1 cellular context compared by ENCODE assay signal in the genomic region with DNA sequence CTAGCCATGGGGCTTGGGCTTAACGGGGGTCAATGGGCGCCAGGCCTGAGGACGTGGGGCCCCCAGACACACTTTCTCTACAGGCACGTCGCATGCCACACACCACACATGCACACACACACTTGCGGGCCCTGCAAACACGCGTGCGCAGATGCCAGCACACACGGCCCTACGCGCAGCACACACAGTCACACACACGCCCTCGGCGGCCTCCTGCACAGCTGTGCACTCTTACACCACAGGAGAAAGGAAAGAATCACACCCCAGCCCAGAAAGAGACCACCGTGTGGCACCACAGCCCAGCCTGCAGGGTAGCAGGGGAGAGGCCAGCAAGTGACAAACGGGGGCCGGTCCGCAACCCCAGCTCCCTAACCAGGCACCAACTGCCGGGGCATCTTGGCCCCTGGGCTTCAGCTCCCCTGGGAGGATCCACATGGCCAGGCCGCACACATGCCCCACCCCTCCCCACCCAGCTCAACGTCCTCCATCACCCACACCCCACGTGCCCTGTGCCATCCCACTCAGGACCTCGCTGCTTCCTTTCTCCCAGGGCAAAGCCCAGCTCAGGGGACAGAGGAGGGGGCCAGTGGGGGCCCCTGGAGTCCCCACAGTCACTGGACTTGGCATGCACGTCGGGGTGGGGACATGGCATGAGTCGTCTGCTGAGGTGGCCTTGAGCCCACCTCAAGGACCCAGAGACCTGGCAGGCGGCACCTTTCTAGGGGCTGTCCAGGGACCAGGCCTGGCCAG.
TF ChIP-seq lines count a peak whose summit lies in the region.

No MANE protein-coding gene starts in this region.

TF ChIP-seq in H1, 55 proteins besides CTCF, POLR2A, EP300 and RAD21:
- TF ChIP-seq SUZ12 (IDR thresholded peaks at IDR 0.05; ENCODE audit: low read length) (no peak), KDM5A (IDR thresholded peaks at IDR 0.05; ENCODE audit: low read length) (no peak), POLR2AphosphoS5 (IDR thresholded peaks at IDR 0.05; ENCODE audit: low read depth, low read length) (no peak), CBX8 (IDR thresholded peaks at IDR 0.05; ENCODE audit: borderline replicate concordance, low read depth, low read length) (no peak), JUN (IDR thresholded peaks at IDR 0.05; ENCODE audit: low read depth, low read length) (no peak), RFX5 (IDR thresholded peaks at IDR 0.05; ENCODE audit: borderline replicate concordance, low read depth, low read length) (no peak), PHF8 (conservative IDR thresholded peaks at IDR 0.05; ENCODE audit: low read depth, low read length) (no peak)
- TF ChIP-seq, protein P1, sequence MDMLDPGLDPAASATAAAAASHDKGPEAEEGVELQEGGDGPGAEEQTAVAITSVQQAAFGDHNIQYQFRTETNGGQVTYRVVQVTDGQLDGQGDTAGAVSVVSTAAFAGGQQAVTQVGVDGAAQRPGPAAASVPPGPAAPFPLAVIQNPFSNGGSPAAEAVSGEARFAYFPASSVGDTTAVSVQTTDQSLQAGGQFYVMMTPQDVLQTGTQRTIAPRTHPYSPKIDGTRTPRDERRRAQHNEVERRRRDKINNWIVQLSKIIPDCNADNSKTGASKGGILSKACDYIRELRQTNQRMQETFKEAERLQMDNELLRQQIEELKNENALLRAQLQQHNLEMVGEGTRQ (IDR thresholded peaks at IDR 0.05; ENCODE audit: low read length) = no peak
- TF ChIP-seq, protein P2, sequence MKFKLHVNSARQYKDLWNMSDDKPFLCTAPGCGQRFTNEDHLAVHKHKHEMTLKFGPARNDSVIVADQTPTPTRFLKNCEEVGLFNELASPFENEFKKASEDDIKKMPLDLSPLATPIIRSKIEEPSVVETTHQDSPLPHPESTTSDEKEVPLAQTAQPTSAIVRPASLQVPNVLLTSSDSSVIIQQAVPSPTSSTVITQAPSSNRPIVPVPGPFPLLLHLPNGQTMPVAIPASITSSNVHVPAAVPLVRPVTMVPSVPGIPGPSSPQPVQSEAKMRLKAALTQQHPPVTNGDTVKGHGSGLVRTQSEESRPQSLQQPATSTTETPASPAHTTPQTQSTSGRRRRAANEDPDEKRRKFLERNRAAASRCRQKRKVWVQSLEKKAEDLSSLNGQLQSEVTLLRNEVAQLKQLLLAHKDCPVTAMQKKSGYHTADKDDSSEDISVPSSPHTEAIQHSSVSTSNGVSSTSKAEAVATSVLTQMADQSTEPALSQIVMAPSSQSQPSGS (IDR thresholded peaks at IDR 0.05; ENCODE audit: low read length) = no peak
